In genomic region chr12:120116443-120116791, GRCh38 we compare ENCODE assay signal across 8 cellular contexts. TPM values are rescaled to one million over a fixed set of nuclear protein-coding genes. Genes with fewer than 3 reads are reported as not detected.
A peak's percentile ranks its signal among the peaks of the same experiment; 100 is the strongest.
DNase-seq lines count a peak whose midpoint lies in the region; ATAC-seq and TF ChIP-seq lines count a peak whose summit lies in the region.

Gene RAB35, minus strand, starts transcription at chr12:120116753. Its CDS starts 103 bp downstream, at chr12:120116650.

- no peak for TF ChIP-seq CTCF in brain (conservative IDR thresholded peaks at IDR 0.05)
- TF ChIP-seq CTCF in suprapubic skin (IDR thresholded peaks at IDR 0.05): no peak

- H3K9me3 ChIP-seq in BLaER1 (no peaks in the 10 kb centered on the region), suprapubic skin (no peaks in the 10 kb centered on the region)

- peaks cover 49% of the 10 kb centered on the region for H3K4me1 Mint-ChIP-seq in brain

- intact Hi-C loops in left colon (cut with DNase I, micrococcal nuclease): no loop called here

- H3K27ac ChIP-seq in BLaER1 (peak within 1 kb of the TSS; percentile 84), suprapubic skin (peak within 1 kb of the TSS; percentile 97)

- H3K4me3 ChIP-seq in BLaER1 (peak within 1 kb of the TSS; percentile 90), suprapubic skin (peak within 1 kb of the TSS; percentile 93)

- no CpG with 5 or more reads among the region's 49 CpGs for WGBS in suprapubic skin

- peaks cover 27% of the 10 kb centered on the region for H3K36me3 ChIP-seq in BLaER1
- H3K36me3 ChIP-seq in suprapubic skin: peaks cover 4% of the 10 kb centered on the region

- H3K36me3 Mint-ChIP-seq in brain: peaks cover 33% of the 10 kb centered on the region

- peaks cover 14% of the 10 kb centered on the region for H3K27me3 Mint-ChIP-seq in brain

- DNase-seq in left colon (no peak), suprapubic skin (ENCODE audit: low spot score in 2 of 2) (peak in 1 of 2 donors; percentile 97), putamen (ENCODE audit: low spot score) (no peak), Kasumi-1 (lab: John Stamatoyannopoulos, UW) (no peak)
- DNase-seq in stimulated activated CD4-positive, alpha-beta T cell treated with anti-CD3 and anti-CD28 coated beads, Interleukin-2, amount 100 ng/mL, for 24 hours: no peak

- H3K27me3 ChIP-seq in BLaER1: no peaks in the 10 kb centered on the region
- no peaks in the 10 kb centered on the region for H3K27me3 ChIP-seq in suprapubic skin

- peak within 1 kb of the TSS; percentile 82 to 98 (median 95) for H3K27ac Mint-ChIP-seq in brain

- TF ChIP-seq EP300 in suprapubic skin (IDR thresholded peaks at IDR 0.05): no peak

- H3K9ac ChIP-seq in BLaER1: peak within 1 kb of the TSS; percentile 89

- peak within 1 kb of the TSS; percentile 95 to 99 (median 97) for H3K4me3 Mint-ChIP-seq in brain

- TF ChIP-seq POLR2A in suprapubic skin (IDR thresholded peaks at IDR 0.05): no peak

- ATAC-seq in HG03159 (IDR thresholded peaks at IDR 0.05; ENCODE audit: unreplicated experiment): peak; percentile 9
- no peak for ATAC-seq in left colon

- H4K20me1 ChIP-seq in BLaER1: peaks cover 64% of the 10 kb centered on the region

- peaks cover 0 to 2% (median 0%) of the 10 kb centered on the region in 5 experiments for H3K9me3 Mint-ChIP-seq in brain

- peak within 1 kb of the TSS; percentile 93 for H3K4me2 ChIP-seq in BLaER1

- H3K4me1 ChIP-seq in BLaER1 (peaks cover 54% of the 10 kb centered on the region), suprapubic skin (peaks cover 56% of the 10 kb centered on the region)

RNA-seq across cellular contexts. Expression of gene RAB35, which starts in this region (rescaled TPM):
- polyA plus RNA-seq in brain (ENCODE audit: insufficient read depth, low read depth, low replicate concordance): 40.8 TPM
- total RNA-seq in left colon (10 to 100 TPM; 47.8 to 52.7 TPM), suprapubic skin (10 to 100 TPM; 30.0 to 39.6 (median 33.1) TPM)
